8 cellular contexts compared by ENCODE assay signal in the genomic region with DNA sequence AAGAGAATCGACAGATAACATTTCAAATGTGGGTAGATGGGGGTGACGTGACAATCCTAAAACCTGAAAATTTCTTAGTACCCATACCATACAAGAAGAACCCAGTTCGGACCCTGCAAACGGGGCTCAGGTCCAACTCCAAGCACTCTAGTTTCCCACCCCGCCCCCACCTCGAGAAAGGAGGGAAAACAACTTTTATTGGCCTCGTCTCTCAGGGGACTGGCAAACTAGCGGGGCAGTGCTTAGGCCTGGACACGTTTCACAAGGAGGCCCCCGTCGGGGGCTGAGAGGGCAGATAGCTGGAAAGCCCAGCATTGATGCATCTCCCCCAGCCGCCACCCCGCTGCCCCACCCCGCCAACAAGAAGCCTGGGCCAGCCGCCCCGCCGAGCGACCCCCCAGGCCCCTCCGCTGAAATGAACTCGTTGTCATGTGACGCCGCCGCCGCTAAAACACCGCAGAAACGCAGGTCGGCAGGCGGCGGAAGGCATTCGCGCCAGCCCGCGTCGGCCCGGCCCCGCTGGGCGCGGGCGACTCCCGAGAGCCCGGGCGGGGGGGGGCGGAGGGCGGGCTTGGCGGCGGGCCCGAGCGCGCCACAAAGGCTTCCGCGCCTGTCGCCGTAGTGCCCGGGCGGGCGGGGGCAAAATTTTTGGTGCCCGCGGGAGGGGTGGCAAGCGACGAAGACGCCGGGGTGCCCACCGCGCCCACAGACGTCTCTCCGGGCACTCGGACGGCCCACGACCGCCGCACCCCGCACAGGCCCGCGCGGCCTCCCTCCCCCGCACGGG. TPM values are rescaled to one million over a fixed set of nuclear protein-coding genes. Genes with fewer than 3 reads are reported as not detected.
DNase-seq lines count a peak whose midpoint lies in the region; ATAC-seq and TF ChIP-seq lines count a peak whose summit lies in the region.

No MANE protein-coding gene starts in this region.

- no peaks in the 10 kb centered on the region for H4K20me1 ChIP-seq in HCT116 (ENCODE audit: insufficient read depth)

- ATAC-seq in HCT116 (peak; percentile 28), right cardiac atrium (peak; percentile 21 to 25)

- H3K4me3 Mint-ChIP-seq in T-helper 2 cell treated with Interferon-gamma antibody and Interleukin-4, amounts not matched to agents 5 μg/mL and 100 μg/mL, for 36 hours = peak overlapping the region; percentile 89

- DNase-seq in DMS153 treated with DMSO at 0.1 percent for 48 hours (lab: John Stamatoyannopoulos, UW; ENCODE audit: unreplicated experiment) = peak; percentile 37
- DNase-seq in HCT116 (ENCODE audit: low read depth, low spot score) = no peak
- peak; percentile 95 for DNase-seq in NCI-H146 (lab: John Stamatoyannopoulos, UW)
- peak; percentile 60 for DNase-seq in T-helper 2 cell treated with Interferon-gamma antibody and Interleukin-4, amounts not matched to agents 5 μg/mL and 100 μg/mL, for 36 hours (ENCODE audit: low spot score)
- DNase-seq in right cardiac atrium = peak; percentile 74 to 91 (median 89)
- DNase-seq in uterus = peak; percentile 69 to 73

- WGBS in right cardiac atrium = under 1% methylated on average over 68 of the region's 77 CpGs

- H3K27me3 ChIP-seq in HCT116 (ENCODE audit: insufficient read depth, low read length) = no peaks in the 10 kb centered on the region
- H3K27me3 ChIP-seq in right cardiac atrium (ENCODE audit: control insufficient read depth, insufficient read depth) = no peaks in the 10 kb centered on the region
- no peaks in the 10 kb centered on the region for H3K27me3 ChIP-seq in rectal smooth muscle tissue (ENCODE audit: control insufficient read depth, insufficient read depth, low read length)
- no peaks in the 10 kb centered on the region for H3K27me3 ChIP-seq in uterus

- H3K27me3 Mint-ChIP-seq in T-helper 2 cell treated with Interferon-gamma antibody and Interleukin-4, amounts not matched to agents 5 μg/mL and 100 μg/mL, for 36 hours (ENCODE audit: low read depth) = no peaks in the 10 kb centered on the region

- H3K36me3 ChIP-seq in HCT116 (ENCODE audit: control insufficient read depth in 1 of 2, insufficient read depth in 2 of 2, low read length in 2 of 2) (no peaks in the 10 kb centered on the region), rectal smooth muscle tissue (ENCODE audit: control insufficient read depth, insufficient read depth, low read length) (peaks cover 2% of the 10 kb centered on the region), uterus (no peaks in the 10 kb centered on the region)

- peaks cover 6% of the 10 kb centered on the region for H3K36me3 Mint-ChIP-seq in T-helper 2 cell treated with Interferon-gamma antibody and Interleukin-4, amounts not matched to agents 5 μg/mL and 100 μg/mL, for 36 hours (ENCODE audit: low read depth)

- CTCF ChIA-PET in HCT116 (lab: Charles Lee) = interaction anchor here (1.0 to 3.5 kb wide), 21 partner anchors 9 to 680 kb away, joined by 3 to 73 read pairs (median 9); partner anchors contain the start of genes IL20RB and NCK1

- H2AFZ ChIP-seq in HCT116 (ENCODE audit: low read depth, low read length, poor library complexity, severe bottlenecking) = no peak overlapping the region

- BruUV-seq in HCT116 (replicated peaks; lab: Mats Ljungman, UMichigan) = no TSS peak

- H3K27ac ChIP-seq in HCT116 (ENCODE audit: low read depth, low read length) (peak overlapping the region; percentile 87), angular gyrus (ENCODE audit: low read depth, low read length) (peak overlapping the region; percentile 98), right cardiac atrium (ENCODE audit: low read length) (peak overlapping the region; percentile 98), rectal smooth muscle tissue (ENCODE audit: low read depth, low read length) (peak overlapping the region; percentile 99), uterus (peak overlapping the region; percentile 99)

- H3K4me3 ChIP-seq in HCT116 (replicated peaks in 1 of 2; ENCODE audit: low read depth in 1 of 2, low read length in 2 of 2) (peak overlapping the region; percentile 74 to 76), right cardiac atrium (ENCODE audit: low read length) (peak overlapping the region; percentile 96), rectal smooth muscle tissue (ENCODE audit: low read length) (peak overlapping the region; percentile 83), uterus (peak overlapping the region; percentile 60 to 62)

- TF ChIP-seq POLR2A in HCT116 (IDR thresholded peaks at IDR 0.05; ENCODE audit: borderline replicate concordance, extremely low read depth, insufficient read depth, insufficient read length) = no peak
- no peak for TF ChIP-seq POLR2A in uterus (IDR thresholded peaks at IDR 0.05)

- no peaks in the 10 kb centered on the region for H3K9me2 ChIP-seq in HCT116 (ENCODE audit: insufficient read depth)

- H3K27ac Mint-ChIP-seq in T-helper 2 cell treated with Interferon-gamma antibody and Interleukin-4, amounts not matched to agents 5 μg/mL and 100 μg/mL, for 36 hours = peak overlapping the region; percentile 95

- intact Hi-C loops in HCT116 (cut with micrococcal nuclease) = loop anchor here (1.0 to 2.0 kb wide), 7 partner anchors 111 to 676 kb away; partner anchors contain the start of genes MSL2 and NCK1
- intact Hi-C loops in right cardiac atrium (cut with DNase I) = loop anchor here (2.0 to 10.0 kb wide), 8 partner anchors 111 to 677 kb away; partner anchors contain the start of genes NCK1 (in 2 of the 4) and MSL2 (in 1 of the 4)
- intact Hi-C loops in uterus (cut with DNase I; ENCODE audit: low total_unique reads) = loop anchor here (10.0 kb wide), 1 partner anchor 263 kb away; no protein-coding TSS in a partner anchor

- H3K9ac ChIP-seq in HCT116 (ENCODE audit: low read length) (peak overlapping the region; percentile 87), rectal smooth muscle tissue (ENCODE audit: low read length) (peak overlapping the region; percentile 78)

- H3K4me1 Mint-ChIP-seq in T-helper 2 cell treated with Interferon-gamma antibody and Interleukin-4, amounts not matched to agents 5 μg/mL and 100 μg/mL, for 36 hours (ENCODE audit: low read depth) = peaks cover 38% of the 10 kb centered on the region

- no peaks in the 10 kb centered on the region for H3K9me3 Mint-ChIP-seq in T-helper 2 cell treated with Interferon-gamma antibody and Interleukin-4, amounts not matched to agents 5 μg/mL and 100 μg/mL, for 36 hours

- no peak for TF ChIP-seq RAD21 in HCT116 (IDR thresholded peaks at IDR 0.05; ENCODE audit: low read depth)

- peaks cover 57% of the 10 kb centered on the region for H3K79me2 ChIP-seq in HCT116 (ENCODE audit: insufficient read depth, low read length)

- TF ChIP-seq CTCF in HCT116 (IDR thresholded peaks at IDR 0.05 in 2 of 3, conservative IDR thresholded peaks at IDR 0.05 in 1 of 3; ENCODE audit: borderline replicate concordance in 1 of 3, insufficient read depth in 1 of 3, low read depth in 2 of 3, low read length in 2 of 3) = no peak
- TF ChIP-seq CTCF in uterus (IDR thresholded peaks at IDR 0.05) = no peak

- POLR2A ChIA-PET in HCT116 (lab: Charles Lee) = interaction anchor here (1.0 to 2.2 kb wide), 7 partner anchors 9 to 446 kb away, joined by 3 to 13 read pairs (median 6); partner anchors contain the start of gene NCK1

- H3K4me2 ChIP-seq in HCT116 (ENCODE audit: low read length) = peak overlapping the region; percentile 65

- RAD21 ChIA-PET in HCT116 (lab: Charles Lee; ENCODE audit: low non-redundant PET in 1 of 2, low total read pairs in 2 of 2, uncharacterized antibody in 2 of 2, unreplicated experiment in 2 of 2) = interaction anchor here (0.7 to 1.7 kb wide), 9 partner anchors 117 to 680 kb away, joined by 3 to 13 read pairs (median 6); no protein-coding TSS in a partner anchor

- H3K4me1 ChIP-seq in HCT116 (ENCODE audit: control insufficient read depth in 1 of 2, insufficient read depth in 2 of 2, low read length in 2 of 2) (peaks cover 24 to 43% of the 10 kb centered on the region in 2 experiments), right cardiac atrium (ENCODE audit: control insufficient read depth, insufficient read depth, low read length) (peaks cover 9% of the 10 kb centered on the region), rectal smooth muscle tissue (ENCODE audit: control insufficient read depth, insufficient read depth, low read length) (peaks cover 12% of the 10 kb centered on the region), uterus (no peaks in the 10 kb centered on the region)

- H3K9me3 ChIP-seq in HCT116 (ENCODE audit: control insufficient read depth in 1 of 2, insufficient read depth in 1 of 2, low read depth in 1 of 2, low read length in 2 of 2) = no peaks in the 10 kb centered on the region
- no peaks in the 10 kb centered on the region for H3K9me3 ChIP-seq in right cardiac atrium (ENCODE audit: control insufficient read depth, low read length)
- H3K9me3 ChIP-seq in uterus = no peaks in the 10 kb centered on the region

TF ChIP-seq in HCT116, 20 proteins besides CTCF, POLR2A, EP300 and RAD21:
- TF ChIP-seq YY1 (IDR thresholded peaks at IDR 0.05; ENCODE audit: extremely low read depth, insufficient replicate concordance, low read depth, low read length) (no peak), EGR1 (IDR thresholded peaks at IDR 0.05; ENCODE audit: low read depth) (no peak), SIN3A (IDR thresholded peaks at IDR 0.05; ENCODE audit: low read depth) (peak; percentile 25; the same call in 1 of the 2 replicates), POLR2AphosphoS5 (IDR thresholded peaks at IDR 0.05; ENCODE audit: low read depth, low read length) (peak; percentile 64), ZFX (IDR thresholded peaks at IDR 0.05) (peak; percentile 65), FOSL1 (IDR thresholded peaks at IDR 0.05; ENCODE audit: low read depth) (no peak)
- TF ChIP-seq, protein P1, sequence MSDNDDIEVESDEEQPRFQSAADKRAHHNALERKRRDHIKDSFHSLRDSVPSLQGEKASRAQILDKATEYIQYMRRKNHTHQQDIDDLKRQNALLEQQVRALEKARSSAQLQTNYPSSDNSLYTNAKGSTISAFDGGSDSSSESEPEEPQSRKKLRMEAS (IDR thresholded peaks at IDR 0.05) = peak; percentile 64

RNA-seq across cellular contexts. Expression of gene STAG1, which starts 0.7 kb away (rescaled TPM):
- total RNA-seq in HCT116 (2021; ENCODE audit: unreplicated experiment) (29.4 TPM), right cardiac atrium (10 to 100 TPM; 26.5 to 30.9 (median 27.9) TPM), uterus (100 to 1,000 TPM in 1 of 4 donors, 10 to 100 TPM in 3; 41.5 to 139 (median 86.0) TPM)
- polyA plus RNA-seq in HCT116 (2012) = 7.4 and 10.9 TPM in 2 replicates
- 8.1 TPM for polyA plus RNA-seq in right cardiac atrium
